ENCODE assay signal across 8 cellular contexts in the genomic region with DNA sequence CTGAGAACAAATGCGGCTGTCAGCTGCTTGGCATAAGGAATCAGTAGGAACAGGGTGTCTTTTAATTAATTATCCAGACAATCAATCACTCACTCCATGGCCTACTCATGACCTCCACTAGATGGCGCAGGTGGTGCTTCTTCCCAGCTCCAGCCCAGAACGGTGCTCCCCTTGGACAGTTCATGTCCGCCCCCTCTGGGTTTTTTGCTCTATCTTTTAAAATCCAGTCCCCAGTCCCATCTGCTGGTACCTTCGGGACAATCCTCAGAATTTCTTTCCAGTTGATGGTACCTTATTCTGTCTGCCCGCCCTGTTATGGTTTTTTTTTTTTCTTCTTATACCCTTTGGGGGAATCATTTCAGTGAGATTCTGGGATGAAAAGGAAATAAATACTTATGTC.
DNase-seq lines count a peak whose midpoint lies in the region; ATAC-seq and TF ChIP-seq lines count a peak whose summit lies in the region.

No MANE protein-coding gene starts in this region.

- no peaks in the 10 kb centered on the region for H3K36me3 Mint-ChIP-seq in CD4-positive, CD25-positive, alpha-beta regulatory T cell

- peak; percentile 9 to 37 (median 9) for DNase-seq in CD4-positive, CD25-positive, alpha-beta regulatory T cell
- DNase-seq in NOMO-1 treated with DMSO at 0.1 percent for 48 hours (lab: John Stamatoyannopoulos, UW; ENCODE audit: unreplicated experiment): peak; percentile 42
- peak; percentile 21 for DNase-seq in activated T-cell treated with anti-CD3 and anti-CD28 coated beads for 4 hours
- no peak for DNase-seq in prostate gland (ENCODE audit: low spot score)

- H3K9me3 ChIP-seq in CD4-positive, CD25-positive, alpha-beta regulatory T cell (ENCODE audit: control insufficient read depth in 2 of 2, low read length in 2 of 2): no peaks in the 10 kb centered on the region
- H3K9me3 ChIP-seq in gastroesophageal sphincter: no peaks in the 10 kb centered on the region
- no peaks in the 10 kb centered on the region for H3K9me3 ChIP-seq in prostate gland

- H3K27ac Mint-ChIP-seq in CD4-positive, CD25-positive, alpha-beta regulatory T cell: no peak overlapping the region

- H3K36me3 ChIP-seq in CD4-positive, CD25-positive, alpha-beta regulatory T cell (ENCODE audit: control insufficient read depth, insufficient read depth, low read length): no peaks in the 10 kb centered on the region
- H3K36me3 ChIP-seq in gastroesophageal sphincter: no peaks in the 10 kb centered on the region
- H3K36me3 ChIP-seq in prostate gland: no peaks in the 10 kb centered on the region

- no peak overlapping the region for H3K4me3 Mint-ChIP-seq in CD4-positive, CD25-positive, alpha-beta regulatory T cell

- 63 to 65% methylated on average over 6 of the region's 6 CpGs for WGBS in gastroesophageal sphincter (ENCODE audit: low coverage in 1 of 2), 2 donors
- WGBS in prostate gland: 69% methylated on average over 6 of the region's 6 CpGs

- H3K27me3 Mint-ChIP-seq in CD4-positive, CD25-positive, alpha-beta regulatory T cell: peaks cover 28% of the 10 kb centered on the region

- no peaks in the 10 kb centered on the region for H3K9me3 Mint-ChIP-seq in CD4-positive, CD25-positive, alpha-beta regulatory T cell

- H3K27ac ChIP-seq in CD4-positive, CD25-positive, alpha-beta regulatory T cell (ENCODE audit: insufficient read depth, low read length, poor library complexity, severe bottlenecking): no peak overlapping the region
- H3K27ac ChIP-seq in gastroesophageal sphincter (no peak overlapping the region), prostate gland (no peak overlapping the region)

- no peak for TF ChIP-seq POLR2A in gastroesophageal sphincter (IDR thresholded peaks at IDR 0.05)
- TF ChIP-seq POLR2A in prostate gland (IDR thresholded peaks at IDR 0.05): no peak

- intact Hi-C loops in prostate gland (cut with DNase I): no loop called here

- TF ChIP-seq EP300 in gastroesophageal sphincter (IDR thresholded peaks at IDR 0.05): no peak

- H3K27me3 ChIP-seq in CD4-positive, CD25-positive, alpha-beta regulatory T cell (ENCODE audit: control insufficient read depth, insufficient read depth, low read length): no peaks in the 10 kb centered on the region
- no peaks in the 10 kb centered on the region for H3K27me3 ChIP-seq in gastroesophageal sphincter
- H3K27me3 ChIP-seq in prostate gland (replicated peaks; ENCODE audit: insufficient read depth): no peaks in the 10 kb centered on the region

- TF ChIP-seq CTCF in gastroesophageal sphincter (IDR thresholded peaks at IDR 0.05) (peak in 3 of 4 experiments; percentile 37 to 70 (median 47)), prostate gland (IDR thresholded peaks at IDR 0.05) (peak; percentile 26 to 44 (median 38))

- H3K4me1 Mint-ChIP-seq in CD4-positive, CD25-positive, alpha-beta regulatory T cell: no peaks in the 10 kb centered on the region

- peak; percentile 43 to 59 for ATAC-seq in CD4-positive, CD25-positive, alpha-beta regulatory T cell (ENCODE audit: low read depth in 2 of 2)
- peak; percentile 85 for ATAC-seq in GM19351 (IDR thresholded peaks at IDR 0.05; ENCODE audit: unreplicated experiment)
- ATAC-seq in HG03521 (IDR thresholded peaks at IDR 0.05; ENCODE audit: unreplicated experiment): peak; percentile 66
- no peak for ATAC-seq in gastroesophageal sphincter
- no peak for ATAC-seq in HG03439 (IDR thresholded peaks at IDR 0.05; ENCODE audit: unreplicated experiment)

- no peaks in the 10 kb centered on the region for H3K4me1 ChIP-seq in CD4-positive, CD25-positive, alpha-beta regulatory T cell (ENCODE audit: control insufficient read depth, insufficient read depth, low read length, poor library complexity, severe bottlenecking)
- peaks cover 3 to 38% (median 10%) of the 10 kb centered on the region in 3 donors for H3K4me1 ChIP-seq in gastroesophageal sphincter
- H3K4me1 ChIP-seq in prostate gland (replicated peaks): no peaks in the 10 kb centered on the region

- no peak overlapping the region for H3K4me3 ChIP-seq in CD4-positive, CD25-positive, alpha-beta regulatory T cell (ENCODE audit: low read depth, low read length)
- H3K4me3 ChIP-seq in gastroesophageal sphincter (no peak overlapping the region), prostate gland (no peak overlapping the region)

Comparison
In these comparisons a context has a peak if more than half of its experiments do, and no peak if none do; other contexts are left out.
1. ATAC-seq: peak in CD4-positive, CD25-positive, alpha-beta regulatory T cell (2 of 2), GM19351 (single experiment) and HG03521 (single experiment); none in gastroesophageal sphincter (single experiment) and HG03439 (single experiment).